In the genomic region with DNA sequence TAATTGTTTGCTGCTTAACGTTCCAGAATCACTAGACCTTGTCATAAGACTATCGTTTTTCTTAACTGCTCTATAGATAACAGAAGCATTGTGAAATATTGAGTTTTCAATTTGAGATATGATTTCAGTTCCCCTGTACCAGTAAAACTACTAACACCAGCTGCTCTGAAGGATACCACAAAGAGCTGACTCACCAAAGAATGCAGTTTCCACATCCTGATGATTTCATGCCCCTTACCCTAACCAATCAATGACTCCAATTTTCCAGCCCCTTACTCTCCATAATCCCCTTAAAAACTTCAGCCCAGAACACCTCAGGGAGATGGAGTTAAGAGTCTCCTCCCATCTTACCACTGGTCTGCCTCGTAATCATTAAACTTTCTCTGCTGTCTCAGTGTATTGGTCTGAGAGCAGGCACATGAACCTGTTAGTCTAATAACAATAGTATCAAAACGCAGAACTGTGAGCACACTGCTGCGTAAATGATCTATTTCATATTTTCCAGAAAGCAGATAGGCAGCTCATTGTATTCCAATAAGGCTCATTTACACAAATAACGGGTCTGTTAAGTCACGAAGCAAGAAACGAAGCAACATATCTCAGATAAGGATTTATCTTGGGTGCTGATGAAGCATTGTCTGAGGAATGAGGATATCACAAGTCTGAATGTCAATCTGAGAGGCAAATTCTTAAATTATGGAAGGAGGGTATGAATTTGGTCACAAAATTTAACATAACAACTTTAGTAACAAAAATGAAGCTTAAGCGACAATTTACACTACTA, we compare ENCODE assay signal across 8 cellular contexts. TPM values are rescaled to one million over a fixed set of nuclear protein-coding genes. Genes with fewer than 3 reads are reported as not detected.
DNase-seq lines count a peak whose midpoint lies in the region; FAIRE-seq and TF ChIP-seq lines count a peak whose summit lies in the region.

No MANE protein-coding gene starts in this region.

- H3K9me3 Mint-ChIP-seq in HFFc6 = no peaks in the 10 kb centered on the region

- H3K27me3 ChIP-seq in mammary epithelial cell (ENCODE audit: insufficient read depth, low read length) (no peaks in the 10 kb centered on the region), small intestine (ENCODE audit: control insufficient read depth in 2 of 2, insufficient read depth in 2 of 2, low read length in 2 of 2) (no peaks in the 10 kb centered on the region)

- no TSS peak for BruUV-seq in mammary epithelial cell (replicated peaks; lab: Mats Ljungman, UMichigan)

- H3K9me3 ChIP-seq in mammary epithelial cell (replicated peaks; ENCODE audit: insufficient read depth, low read length) (no peaks in the 10 kb centered on the region), small intestine (ENCODE audit: control insufficient read depth, low read depth) (no peaks in the 10 kb centered on the region)

- TF ChIP-seq CTCF in HFFc6 (IDR thresholded peaks at IDR 0.05) (no peak), NB4 (IDR thresholded peaks at IDR 0.05; ENCODE audit: low read depth, low read length) (no peak), mammary epithelial cell (conservative IDR thresholded peaks at IDR 0.05 in 1 of 2, IDR thresholded peaks at IDR 0.05 in 1 of 2; ENCODE audit: extremely low read depth in 1 of 2, insufficient read depth in 1 of 2, low read depth in 1 of 2, low read length in 2 of 2) (no peak), GM13976 (IDR thresholded peaks at IDR 0.05; ENCODE audit: borderline replicate concordance, control extremely low read depth, extremely low read depth, insufficient read depth, missing control alignments) (no peak), RWPE1 (conservative IDR thresholded peaks at IDR 0.05; ENCODE audit: low read depth) (no peak)

- no peak overlapping the region for H3K27ac Mint-ChIP-seq in HFFc6

- POLR2A ChIA-PET in RWPE1 (lab: Yijun Ruan, JAX; ENCODE audit: low non-redundant PET) = no interaction called here

- intact Hi-C loops in mammary epithelial cell (cut with micrococcal nuclease) = loop anchor here (5.0 kb wide), 1 partner anchor 71 kb away; the partner anchor contains the start of gene SPART

- no peaks in the 10 kb centered on the region for H3K79me2 ChIP-seq in mammary epithelial cell (ENCODE audit: insufficient read depth, low read length)

- dilution Hi-C loops in mammary epithelial cell (cut with HindIII; ENCODE audit: low sequenced_read_pairs) = loop anchor here (5.0 kb wide), 1 partner anchor 71 kb away; the partner anchor contains the start of gene SPART

- H3K9ac ChIP-seq in mammary epithelial cell (ENCODE audit: insufficient read depth, low read length) = no peak overlapping the region

- no peaks in the 10 kb centered on the region for H4K20me1 ChIP-seq in mammary epithelial cell (ENCODE audit: insufficient read depth, low read length)

- in situ Hi-C loops in mammary epithelial cell (cut with MboI; ENCODE audit: low sequenced_read_pairs in 2 of 2) = loop anchor here (25.0 kb wide), 1 partner anchor 319 kb away; no protein-coding TSS in a partner anchor
- in situ Hi-C loops in GM13976 (cut with MboI; ENCODE audit: low sequenced_read_pairs, unreplicated experiment) = no loop called here

- peaks cover 2% of the 10 kb centered on the region for H3K27me3 Mint-ChIP-seq in HFFc6 (ENCODE audit: insufficient read depth)

- 82% methylated on average over 9 of the region's 9 CpGs for WGBS in mammary epithelial cell (ENCODE audit: low coverage, missing lambda C conversion rate)
- WGBS in small intestine, 3 donors = 17 to 42% (median 23%) methylated on average over 9 of the region's 9 CpGs

- TF ChIP-seq POLR2A in NB4 (IDR thresholded peaks at IDR 0.05; ENCODE audit: extremely low read depth, insufficient read length) = no peak

- CTCF ChIA-PET in mammary epithelial cell (lab: Charles Lee; ENCODE audit: low non-redundant PET) = interaction anchor here (0.6 kb wide), 2 partner anchors 13 to 60 kb away, joined by 5 to 7 read pairs; no protein-coding TSS in a partner anchor
- CTCF ChIA-PET in RWPE1 (lab: Yijun Ruan, JAX) = interaction anchor here (0.7 to 0.8 kb wide), 3 partner anchors 10 to 318 kb away, joined by 3 read pairs; no protein-coding TSS in a partner anchor

- H3K4me2 ChIP-seq in mammary epithelial cell (ENCODE audit: insufficient read depth, low read depth, low read length) = peak overlapping the region; percentile 56

- DNase-seq in GM18507 (ENCODE audit: extremely low spot score, insufficient read length, low read depth) = no peak
- DNase-seq in HFFc6 = peak; percentile 16
- DNase-seq in NB4 (ENCODE audit: low read depth) = peak; percentile 97
- DNase-seq in mammary epithelial cell = peak; percentile 57
- DNase-seq in small intestine = peak; percentile 14
- no peak for DNase-seq in GM13976 (ENCODE audit: low spot score)
- DNase-seq in RWPE1 (ENCODE audit: low spot score) = no peak
- DNase-seq in DMS 273 treated with DMSO at 0.1 percent for 48 hours (lab: John Stamatoyannopoulos, UW) = no peak

- H2AFZ ChIP-seq in mammary epithelial cell (ENCODE audit: low read depth, low read length) = no peak overlapping the region

- H3K27ac ChIP-seq in mammary epithelial cell (ENCODE audit: insufficient read depth, low read depth, low read length) (no peak overlapping the region), small intestine (ENCODE audit: low read depth in 1 of 2, low read length in 1 of 2) (no peak overlapping the region), RWPE1 (no peak overlapping the region)

- no peaks in the 10 kb centered on the region for H3K36me3 Mint-ChIP-seq in HFFc6 (ENCODE audit: low read depth)

- H3K4me1 ChIP-seq in mammary epithelial cell (ENCODE audit: insufficient read depth, low read length) (peaks cover 35% of the 10 kb centered on the region), small intestine (ENCODE audit: control insufficient read depth in 2 of 2, insufficient read depth in 1 of 2, low read depth in 1 of 2, low read length in 1 of 2) (no peaks in the 10 kb centered on the region)

- peak overlapping the region; percentile 51 for H3K4me3 Mint-ChIP-seq in HFFc6

- peaks cover 26% of the 10 kb centered on the region for H3K4me1 Mint-ChIP-seq in HFFc6 (ENCODE audit: low read depth)

- FAIRE-seq in GM18507 (lab: Jason Lieb, UNC) = peak; percentile 84
- FAIRE-seq in small intestine (lab: Jason Lieb, UNC) = no peak

- H3K36me3 ChIP-seq in mammary epithelial cell (ENCODE audit: insufficient read depth, low read length) (no peaks in the 10 kb centered on the region), small intestine (ENCODE audit: control insufficient read depth in 2 of 2, insufficient read depth in 2 of 2, low read length in 2 of 2) (no peaks in the 10 kb centered on the region)

- peak overlapping the region; percentile 60 for H3K4me3 ChIP-seq in NB4 (ENCODE audit: low read depth, low read length)
- no peak overlapping the region for H3K4me3 ChIP-seq in mammary epithelial cell (replicated peaks in 1 of 3; ENCODE audit: insufficient read depth in 1 of 3, low read depth in 2 of 3, low read length in 3 of 3)
- H3K4me3 ChIP-seq in small intestine (ENCODE audit: low read depth in 1 of 2, low read length in 2 of 2) = no peak overlapping the region

RNA-seq across cellular contexts. Expression of gene CCNA1, which starts 14.1 kb away (rescaled TPM):
- total RNA-seq in HFFc6 (2021; fragmentation: NEBNext Ultra II Directional; extraction: Animal tissue kit (Norgen Biotek cat#: 25700)) = not detected
- 10 to 100 TPM; 15.9 to 19.3 TPM for total RNA-seq in mammary epithelial cell
- polyA plus RNA-seq in mammary epithelial cell (34.6 TPM), small intestine (under 1 TPM in 2 of 3 donors, not detected in 1; 0.22 to 0.27 TPM)
- polyA minus RNA-seq in mammary epithelial cell = 5.0 TPM

Comparison
In these comparisons a context has a peak if more than half of its experiments do, and no peak if none do; other contexts are left out.
1. DNase-seq: peak in HFFc6 (single experiment), NB4 (single experiment), mammary epithelial cell (single experiment) and small intestine (single experiment); none in GM18507 (single experiment), GM13976 (single experiment), RWPE1 (single experiment) and DMS 273 treated with DMSO at 0.1 percent for 48 hours (single experiment).
2. RNA of gene CCNA1, which starts 14.1 kb away (total RNA-seq): 15.9 to 19.3 TPM in mammary epithelial cell; not detected in HFFc6; every median in the first group is over 10 times any median in the second.